ENCODE assay signal across 12 cellular contexts in genomic region chr10:60817135-60817805, GRCh38. TPM values are rescaled to one million over a fixed set of nuclear protein-coding genes. Genes with fewer than 3 reads are reported as not detected.
DNase-seq lines count a peak whose midpoint lies in the region; ATAC-seq and TF ChIP-seq lines count a peak whose summit lies in the region.
"Had no signal": no experiment of that assay in that cellular context is flagged by ENCODE, and none has a peak within 500 bp of the region (broad histone marks: within the 10 kb centered on the region; RNA-seq: fewer than 3 reads in every experiment).

No MANE protein-coding gene starts in this region.

- H4K20me1 ChIP-seq in Karpas-422 (ENCODE audit: insufficient read depth, low read depth, low read length), result no peaks in the 10 kb centered on the region

- no peaks in the 10 kb centered on the region for H3K36me3 ChIP-seq in Karpas-422 (ENCODE audit: insufficient read depth, low read length)
- no peaks in the 10 kb centered on the region for H3K36me3 ChIP-seq in lung (ENCODE audit: control insufficient read depth in 2 of 2, insufficient read depth in 2 of 2, low read length in 2 of 2)
- no peaks in the 10 kb centered on the region for H3K36me3 ChIP-seq in thoracic aorta
- no peaks in the 10 kb centered on the region for H3K36me3 ChIP-seq in tibial nerve

- H3K4me1 ChIP-seq in Karpas-422 (ENCODE audit: low read length) (peaks cover 4% of the 10 kb centered on the region), lung (ENCODE audit: control insufficient read depth in 2 of 2, insufficient read depth in 2 of 2, low read length in 2 of 2) (peaks cover 1 to 4% of the 10 kb centered on the region in 2 donors), thoracic aorta (ENCODE audit: control insufficient read depth in 1 of 2, low read depth in 2 of 2) (peaks cover 0 to 31% of the 10 kb centered on the region in 2 donors), tibial nerve (peaks cover 0 to 12% (median 2%) of the 10 kb centered on the region in 4 donors)

- no peaks in the 10 kb centered on the region for H3K79me2 ChIP-seq in Karpas-422 (ENCODE audit: low read length)

- no peaks in the 10 kb centered on the region for H3K9me2 ChIP-seq in Karpas-422 (replicated peaks; ENCODE audit: insufficient read depth, low read length)

- no peak overlapping the region for H3K4me3 Mint-ChIP-seq in effector memory CD8-positive, alpha-beta T cell
- no peak overlapping the region for H3K4me3 Mint-ChIP-seq in T-helper 2 cell treated with Interferon-gamma antibody and Interleukin-4, amounts not matched to agents 5 μg/mL and 100 μg/mL, for 36 hours
- H3K4me3 Mint-ChIP-seq: T-cell had no signal

- ATAC-seq in lung (ENCODE audit: insufficient read depth, low FRiP score) (peak; percentile 35), thoracic aorta (ENCODE audit: insufficient number of reproducible peaks, low FRiP score, low read depth) (no peak), GM18909 (IDR thresholded peaks at IDR 0.05; ENCODE audit: poor library complexity, unreplicated experiment) (no peak)
- ATAC-seq in effector memory CD8-positive, alpha-beta T cell (replicated peaks), result no peak

- H2AFZ ChIP-seq in Karpas-422 (ENCODE audit: low read length), result no peak overlapping the region

- 66 to 70% methylated on average over 5 of the region's 5 CpGs for WGBS in lung, 2 donors
- WGBS in tibial nerve, 2 donors, result 60 to 66% methylated on average over 5 of the region's 5 CpGs

- H3K27me3 ChIP-seq in Karpas-422 (ENCODE audit: low read length) (no peaks in the 10 kb centered on the region), lung (ENCODE audit: control insufficient read depth, insufficient read depth) (no peaks in the 10 kb centered on the region), thoracic aorta (replicated peaks; ENCODE audit: insufficient read depth) (no peaks in the 10 kb centered on the region), tibial nerve (no peaks in the 10 kb centered on the region)

- H3K4me2 ChIP-seq in Karpas-422 (ENCODE audit: low read depth, low read length, poor library complexity, severe bottlenecking), result peak overlapping the region; percentile 6

- no peaks in the 10 kb centered on the region for H3K36me3 Mint-ChIP-seq in effector memory CD8-positive, alpha-beta T cell (ENCODE audit: insufficient read depth)
- no peaks in the 10 kb centered on the region for H3K36me3 Mint-ChIP-seq in T-helper 2 cell treated with Interferon-gamma antibody and Interleukin-4, amounts not matched to agents 5 μg/mL and 100 μg/mL, for 36 hours (ENCODE audit: low read depth)
- H3K36me3 Mint-ChIP-seq: T-cell had no signal

- peak in 1 of 2 donors; percentile 50 for TF ChIP-seq EP300 in tibial nerve (IDR thresholded peaks at IDR 0.05)

- H3K4me1 Mint-ChIP-seq in effector memory CD8-positive, alpha-beta T cell (ENCODE audit: low read depth in 2 of 2), result peaks cover 0 to 8% of the 10 kb centered on the region in 2 donors
- peaks cover 13% of the 10 kb centered on the region for H3K4me1 Mint-ChIP-seq in T-helper 2 cell treated with Interferon-gamma antibody and Interleukin-4, amounts not matched to agents 5 μg/mL and 100 μg/mL, for 36 hours (ENCODE audit: low read depth)

- H3K4me3 ChIP-seq in Karpas-422 (ENCODE audit: low read length) (no peak overlapping the region), lung (no peak overlapping the region), thoracic aorta (peak overlapping the region; percentile 21), tibial nerve (peak overlapping the region in 1 of 4 donors; percentile 13)

- no peaks in the 10 kb centered on the region for H3K9me3 Mint-ChIP-seq in effector memory CD8-positive, alpha-beta T cell
- no peaks in the 10 kb centered on the region for H3K9me3 Mint-ChIP-seq in T-helper 2 cell treated with Interferon-gamma antibody and Interleukin-4, amounts not matched to agents 5 μg/mL and 100 μg/mL, for 36 hours
- H3K9me3 Mint-ChIP-seq: T-cell had no signal

- TF ChIP-seq CTCF in lung (IDR thresholded peaks at IDR 0.05; ENCODE audit: control extremely low read depth, extremely low read depth) (no peak), thoracic aorta (IDR thresholded peaks at IDR 0.05) (no peak), tibial nerve (IDR thresholded peaks at IDR 0.05) (no peak)

- no peaks in the 10 kb centered on the region for H3K27me3 Mint-ChIP-seq in effector memory CD8-positive, alpha-beta T cell
- H3K27me3 Mint-ChIP-seq in T-helper 2 cell treated with Interferon-gamma antibody and Interleukin-4, amounts not matched to agents 5 μg/mL and 100 μg/mL, for 36 hours (ENCODE audit: low read depth), result peaks cover 22% of the 10 kb centered on the region
- H3K27me3 Mint-ChIP-seq: T-cell had no signal

- DNase-seq in Karpas-422 (no peak), cerebellar cortex (ENCODE audit: low spot score) (peak; percentile 77), lung (ENCODE audit: low spot score) (no peak), thoracic aorta (ENCODE audit: low spot score) (no peak), tibial nerve (ENCODE audit: low spot score in 2 of 2) (no peak)
- no peak for DNase-seq in effector memory CD8-positive, alpha-beta T cell
- no peak for DNase-seq in T-helper 2 cell treated with Interferon-gamma antibody and Interleukin-4, amounts not matched to agents 5 μg/mL and 100 μg/mL, for 36 hours (ENCODE audit: low spot score)
- DNase-seq: activated CD8-positive, alpha-beta memory T cell treated with anti-CD3 and anti-CD28 coated beads for 24 hours; DMS79; NCI-H510A had no signal

- H3K27ac Mint-ChIP-seq in effector memory CD8-positive, alpha-beta T cell, result no peak overlapping the region
- H3K27ac Mint-ChIP-seq in T-helper 2 cell treated with Interferon-gamma antibody and Interleukin-4, amounts not matched to agents 5 μg/mL and 100 μg/mL, for 36 hours, result no peak overlapping the region
- H3K27ac Mint-ChIP-seq: T-cell had no signal

- no peak for TF ChIP-seq POLR2A in tibial nerve (IDR thresholded peaks at IDR 0.05)

- H3K9me3 ChIP-seq in Karpas-422 (ENCODE audit: low read length) (no peaks in the 10 kb centered on the region), lung (ENCODE audit: control insufficient read depth in 2 of 2, insufficient read depth in 1 of 2, low read length in 1 of 2) (no peaks in the 10 kb centered on the region), thoracic aorta (no peaks in the 10 kb centered on the region), tibial nerve (no peaks in the 10 kb centered on the region)

- H3K27ac ChIP-seq in Karpas-422 (ENCODE audit: low read length) (no peak overlapping the region), lung (ENCODE audit: low read depth in 1 of 2, low read length in 1 of 2) (no peak overlapping the region), thoracic aorta (no peak overlapping the region), tibial nerve (peak overlapping the region in 2 of 4 donors; percentile 2 to 62)

- H3K9ac ChIP-seq in Karpas-422 (ENCODE audit: low read length), result no peak overlapping the region

RNA-seq across cellular contexts. Expression of gene CDK1, which starts 39.0 kb away (rescaled TPM):
- 54.4 and 129 TPM in 2 replicates for total RNA-seq in Karpas-422 (2014; rRNA removed; shearing (Covaris generic); ENCODE audit: low replicate concordance)
- 10 to 100 TPM in 1 of 2 donors, 1 to 10 TPM in 1; 3.2 to 16.0 TPM for total RNA-seq in lung
- 10 to 100 TPM in 1 of 2 donors, 1 to 10 TPM in 1; 4.4 to 10.9 TPM for polyA plus RNA-seq in lung
- total RNA-seq in thoracic aorta, result 1 to 10 TPM in 1 of 2 donors, under 1 TPM in 1; 0.71 to 2.0 TPM
- total RNA-seq in tibial nerve, result 1 to 10 TPM in 3 of 4 donors, under 1 TPM in 1; 0.66 to 3.5 (median 3.0) TPM
